ENCODE assay signal across 18 cellular contexts in the genomic region with DNA sequence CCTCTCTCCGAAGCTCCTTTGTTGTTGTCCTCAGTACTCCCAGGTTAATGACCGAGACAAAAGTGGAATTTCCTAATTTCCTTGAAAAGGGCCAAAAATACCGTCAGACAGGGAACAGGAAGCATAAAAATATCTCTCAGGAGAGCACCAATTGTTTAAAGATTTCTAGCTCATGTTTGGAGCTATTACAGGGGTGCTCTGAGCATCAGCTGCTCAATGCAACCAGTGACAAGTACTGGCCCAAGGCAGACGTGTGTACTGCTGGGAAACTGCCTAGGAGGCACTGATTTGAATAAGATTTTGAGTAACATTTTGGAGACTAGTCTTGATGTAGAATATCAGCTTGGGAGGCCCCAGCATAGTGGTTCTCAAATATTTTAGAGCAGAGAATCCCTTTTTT. TPM values are rescaled to one million over a fixed set of nuclear protein-coding genes. Genes with fewer than 3 reads are reported as not detected.
A peak's percentile ranks its signal among the peaks of the same experiment; 100 is the strongest.
DNase-seq lines count a peak whose midpoint lies in the region; ATAC-seq and TF ChIP-seq lines count a peak whose summit lies in the region.
"Had no signal": no experiment of that assay in that cellular context is flagged by ENCODE, and none has a peak within 500 bp of the region (broad histone marks: within the 10 kb centered on the region; RNA-seq: fewer than 3 reads in every experiment).

No MANE protein-coding gene starts in this region.

- no peak for DNase-seq in Right ventricle myocardium inferior (ENCODE audit: missing footprints)
- DNase-seq in cardiac septum (ENCODE audit: low spot score), result no peak
- DNase-seq in left ventricle myocardium inferior, result no peak
- DNase-seq in sciatic nerve (ENCODE audit: low spot score), result no peak
- DNase-seq in aorta, result no peak
- no peak for DNase-seq in SJCRH30
- DNase-seq in activated CD4-positive, alpha-beta memory T cell treated with anti-CD3 and anti-CD28 coated beads for 36 hours, result no peak
- no peak for DNase-seq in NOMO-1 treated with dmso at 0.1 percent for 144 hours (lab: John Stamatoyannopoulos, UW; ENCODE audit: unreplicated experiment)
- DNase-seq: activated gamma-delta T cell, islet precursor cell, NCI-H2029, spleen, T-helper 9 cell, trophoblast cell had no signal

- no peak overlapping the region for H3K27ac Mint-ChIP-seq in activated CD4-positive, alpha-beta memory T cell treated with anti-CD3 and anti-CD28 coated beads for 36 hours
- H3K27ac Mint-ChIP-seq: CD14-positive monocyte, GM23338 had no signal

- H3K27me3 ChIP-seq in left ventricle myocardium inferior (ENCODE audit: low read depth), result no peaks in the 10 kb centered on the region
- H3K27me3 ChIP-seq in aorta (ENCODE audit: control insufficient read depth in 1 of 2, insufficient read depth in 2 of 2, low read length in 1 of 2), result no peaks in the 10 kb centered on the region
- no peaks in the 10 kb centered on the region for H3K27me3 ChIP-seq in SJCRH30

- peaks cover 19% of the 10 kb centered on the region for H3K27me3 Mint-ChIP-seq in activated CD4-positive, alpha-beta memory T cell treated with anti-CD3 and anti-CD28 coated beads for 36 hours

- H3K9me3 ChIP-seq in left ventricle myocardium inferior (replicated peaks), result no peaks in the 10 kb centered on the region
- H3K9me3 ChIP-seq in aorta (ENCODE audit: control insufficient read depth, low read length), result no peaks in the 10 kb centered on the region
- H3K9me3 ChIP-seq in SJCRH30 (replicated peaks), result no peaks in the 10 kb centered on the region
- H3K9me3 ChIP-seq: spleen had no signal

- WGBS in aorta, 2 donors, result 36 to 47% methylated on average over 4 of the region's 4 CpGs

- H3K27ac ChIP-seq in left ventricle myocardium inferior (replicated peaks) (peak overlapping the region; percentile 89), aorta (ENCODE audit: low read depth in 1 of 2, low read length in 2 of 2) (peak overlapping the region in 1 of 2 donors; percentile 22), SJCRH30 (no peak overlapping the region)
- H3K27ac ChIP-seq: spleen had no signal

- CTCF ChIA-PET in activated CD4-positive, alpha-beta memory T cell treated with anti-CD3 and anti-CD28 coated beads for 36 hours (lab: Charles Lee), result interaction anchor here (0.6 kb wide), 1 partner anchor 57 kb away, joined by 3 read pairs; no protein-coding TSS in a partner anchor

- POLR2A ChIA-PET in activated CD4-positive, alpha-beta memory T cell treated with anti-CD3 and anti-CD28 coated beads for 36 hours (lab: Charles Lee), result no interaction called here

- ATAC-seq in Right ventricle myocardium inferior (peak; percentile 40), sciatic nerve (peak; percentile 59), aorta (ENCODE audit: low FRiP score) (peak; percentile 42)
- ATAC-seq: activated CD4-positive, CD25-positive, alpha-beta regulatory T cell treated with anti-CD3 and anti-CD28 coated beads, Interleukin-2, amount 50 U/mL, for 24 hours; GM23338 had no signal

- H3K36me3 ChIP-seq in left ventricle myocardium inferior (no peaks in the 10 kb centered on the region), aorta (ENCODE audit: control insufficient read depth in 1 of 2, insufficient read depth in 2 of 2, low read length in 1 of 2) (no peaks in the 10 kb centered on the region), SJCRH30 (no peaks in the 10 kb centered on the region)
- H3K36me3 ChIP-seq: spleen had no signal

- intact Hi-C loops in Right ventricle myocardium inferior (cut with DNase I) (loop anchor here (2.0 kb wide), 1 partner anchor 14 kb away; no protein-coding TSS in a partner anchor), cardiac septum (cut with DNase I) (no loop called here), left ventricle myocardium inferior (cut with micrococcal nuclease) (no loop called here), sciatic nerve (cut with DNase I) (no loop called here), aorta (cut with DNase I) (no loop called here)
- intact Hi-C loops in activated CD4-positive, alpha-beta memory T cell treated with anti-CD3 and anti-CD28 coated beads for 36 hours (cut with micrococcal nuclease), result no loop called here

- TF ChIP-seq CTCF in left ventricle myocardium inferior (IDR thresholded peaks at IDR 0.05; ENCODE audit: borderline replicate concordance), result no peak

- H3K4me3 Mint-ChIP-seq in activated CD4-positive, alpha-beta memory T cell treated with anti-CD3 and anti-CD28 coated beads for 36 hours, result no peak overlapping the region
- H3K4me3 Mint-ChIP-seq: CD14-positive monocyte, GM23338 had no signal

- H3K4me3 ChIP-seq in left ventricle myocardium inferior (no peak overlapping the region), aorta (ENCODE audit: low read length in 2 of 2) (no peak overlapping the region), SJCRH30 (no peak overlapping the region)
- H3K4me3 ChIP-seq: GM23338, spleen had no signal

- H3K36me3 Mint-ChIP-seq in activated CD4-positive, alpha-beta memory T cell treated with anti-CD3 and anti-CD28 coated beads for 36 hours, result no peaks in the 10 kb centered on the region
- H3K36me3 Mint-ChIP-seq: CD14-positive monocyte had no signal

- peaks cover 91% of the 10 kb centered on the region for H3K4me1 ChIP-seq in left ventricle myocardium inferior
- peaks cover 3 to 5% of the 10 kb centered on the region in 2 donors for H3K4me1 ChIP-seq in aorta (ENCODE audit: control insufficient read depth in 1 of 2, insufficient read depth in 2 of 2, low read length in 2 of 2)
- peaks cover 43% of the 10 kb centered on the region for H3K4me1 ChIP-seq in SJCRH30
- H3K4me1 ChIP-seq: spleen had no signal

- H3K9me3 Mint-ChIP-seq in activated CD4-positive, alpha-beta memory T cell treated with anti-CD3 and anti-CD28 coated beads for 36 hours, result no peaks in the 10 kb centered on the region
- H3K9me3 Mint-ChIP-seq: GM23338 had no signal

- peaks cover 13% of the 10 kb centered on the region for H3K4me1 Mint-ChIP-seq in activated CD4-positive, alpha-beta memory T cell treated with anti-CD3 and anti-CD28 coated beads for 36 hours (ENCODE audit: low read depth)
- H3K4me1 Mint-ChIP-seq: GM23338 had no signal

RNA-seq across cellular contexts. Expression of a gene that starts 17.3 kb away (rescaled TPM):
- total RNA-seq in Right ventricle myocardium inferior (83.0 TPM), cardiac septum (93.9 TPM), left ventricle myocardium inferior (103 TPM), sciatic nerve (332 TPM), aorta (100 to 1,000 TPM in 1 of 2 donors, 10 to 100 TPM in 1; 71.4 to 150 TPM)
- polyA plus RNA-seq in aorta, result 10 to 100 TPM in 1 of 2 donors, 1 to 10 TPM in 1; 7.8 to 63.5 TPM
- 22.0 and 28.5 TPM in 2 replicates for total RNA-seq in SJCRH30 (2014; rRNA removed; shearing (Covaris generic))
- total RNA-seq in activated CD4-positive, alpha-beta memory T cell treated with anti-CD3 and anti-CD28 coated beads for 36 hours, result not detected
- total RNA-seq: NCI-H460 had no signal
- polyA plus RNA-seq: CD14-positive monocyte had no signal

Comparison
In these comparisons a context has a peak if more than half of its experiments do, and no peak if none do; other contexts are left out.
1. RNA of a gene that starts 17.3 kb away (total RNA-seq): 332 TPM in sciatic nerve (single experiment), 71.4 to 150 TPM in aorta, 103 TPM in left ventricle myocardium inferior (single experiment), 93.9 TPM in cardiac septum (single experiment), 83.0 TPM in Right ventricle myocardium inferior (single experiment) and 22.0 to 28.5 TPM in SJCRH30; not detected in activated CD4-positive, alpha-beta memory T cell treated with anti-CD3 and anti-CD28 coated beads for 36 hours; every median in the first group is over 10 times any median in the second.
2. Peak in every context shown above with its lines, with median percentiles within 50 percentile points of each other: ATAC-seq.